14 cellular contexts compared by ENCODE assay signal in the genomic region with DNA sequence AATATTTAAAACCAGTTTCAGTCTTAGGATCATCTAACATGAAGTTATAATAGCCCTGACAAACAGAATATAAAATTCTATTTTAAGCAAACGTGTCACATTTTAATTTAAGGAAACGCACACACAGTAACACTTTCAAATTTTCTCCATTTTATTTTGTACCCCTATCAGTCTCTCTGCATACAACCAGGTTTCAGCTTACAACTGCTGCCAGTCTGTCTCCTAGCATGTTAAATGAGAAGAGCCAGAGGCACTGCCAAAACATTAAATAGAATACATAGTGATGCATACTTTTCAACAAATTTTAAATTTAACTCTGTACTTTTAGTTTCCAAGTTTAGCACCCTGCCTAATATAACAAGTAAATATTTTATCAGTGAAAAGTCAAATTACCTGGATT.
DNase-seq lines count a peak whose midpoint lies in the region; ATAC-seq and TF ChIP-seq lines count a peak whose summit lies in the region.
"Had no signal": no experiment of that assay in that cellular context is flagged by ENCODE, and none has a peak within 500 bp of the region (broad histone marks: within the 10 kb centered on the region; RNA-seq: fewer than 3 reads in every experiment).

No MANE protein-coding gene starts in this region.

- no peak for TF ChIP-seq EP300 in esophagus muscularis mucosa (IDR thresholded peaks at IDR 0.05)

- in situ Hi-C loops in G401 (cut with HindIII; ENCODE audit: low sequenced_read_pairs): no loop called here

- WGBS in esophagus muscularis mucosa: 30% methylated on average over 2 of the region's 2 CpGs

- ATAC-seq in Right ventricle myocardium inferior: peak; percentile 32
- ATAC-seq: naive thymus-derived CD8-positive, alpha-beta T cell had no signal

- peaks cover 49 to 54% (median 49%) of the 10 kb centered on the region in 4 donors for H3K4me1 ChIP-seq in esophagus muscularis mucosa
- H3K4me1 ChIP-seq in osteoblast (ENCODE audit: insufficient read depth, low read length): peaks cover 60% of the 10 kb centered on the region

- H4K20me1 ChIP-seq in osteoblast (ENCODE audit: insufficient read depth, low read length): peaks cover 23% of the 10 kb centered on the region

- peak overlapping the region; percentile 38 to 53 (median 47) for H3K4me3 ChIP-seq in esophagus muscularis mucosa
- H3K4me3 ChIP-seq in osteoblast (ENCODE audit: insufficient read depth, low read length): peak overlapping the region; percentile 52

- no peak for DNase-seq in Right ventricle myocardium inferior (ENCODE audit: missing footprints)
- no peak for DNase-seq in cardiac septum (ENCODE audit: low spot score)
- no peak for DNase-seq in esophagus muscularis mucosa (ENCODE audit: extremely low spot score)
- no peak for DNase-seq in osteoblast (ENCODE audit: insufficient read length, low spot score, missing footprints)
- no peak for DNase-seq in amygdala (lab: John Stamatoyannopoulos, UW)
- DNase-seq in G401 (ENCODE audit: low spot score): no peak
- no peak for DNase-seq in COLO829 (ENCODE audit: low spot score)
- DNase-seq in NCI-H446 (lab: John Stamatoyannopoulos, UW): no peak
- DNase-seq: activated CD4-positive, CD25-positive, alpha-beta regulatory T cell; activated T-cell treated with anti-CD3 and anti-CD28 coated beads, Interleukin-2, amount 50 U/mL, for 1 hour; DND-41; naive thymus-derived CD8-positive, alpha-beta T cell; SHP77; stimulated activated CD4-positive, alpha-beta T cell treated with anti-CD3 and anti-CD28 coated beads, Interleukin-4, amount 100 ng/mL, for 4 hours had no signal

- H3K79me2 ChIP-seq in osteoblast (ENCODE audit: insufficient read depth, low read length): peaks cover 89% of the 10 kb centered on the region

- no peak for TF ChIP-seq POLR2A in esophagus muscularis mucosa (IDR thresholded peaks at IDR 0.05; ENCODE audit: low read depth)

- TF ChIP-seq CTCF in esophagus muscularis mucosa (IDR thresholded peaks at IDR 0.05) (no peak), osteoblast (IDR thresholded peaks at IDR 0.05; ENCODE audit: extremely low read depth, low read depth, low read length) (no peak)

- H3K9me3 ChIP-seq in esophagus muscularis mucosa (no peaks in the 10 kb centered on the region), osteoblast (ENCODE audit: low read depth, low read length) (no peaks in the 10 kb centered on the region)

- peak overlapping the region; percentile 69 for H3K4me2 ChIP-seq in osteoblast (ENCODE audit: insufficient read depth, low read length)

- H3K27ac ChIP-seq in esophagus muscularis mucosa (replicated peaks in 1 of 4) (peak overlapping the region; percentile 67 to 76 (median 71)), osteoblast (ENCODE audit: low read depth, low read length) (peak overlapping the region; percentile 65)

- intact Hi-C loops in Right ventricle myocardium inferior (cut with DNase I) (loop anchor here (2.0 kb wide), 1 partner anchor 14 kb away; no protein-coding TSS in a partner anchor), cardiac septum (cut with DNase I) (no loop called here), esophagus muscularis mucosa (cut with DNase I) (no loop called here)

- H2AFZ ChIP-seq in osteoblast (ENCODE audit: low read length): no peak overlapping the region

- H3K27me3 ChIP-seq in esophagus muscularis mucosa (no peaks in the 10 kb centered on the region), osteoblast (ENCODE audit: insufficient read depth, low read length) (no peaks in the 10 kb centered on the region)

- no peaks in the 10 kb centered on the region for H3K36me3 ChIP-seq in esophagus muscularis mucosa
- H3K36me3 ChIP-seq in osteoblast (ENCODE audit: insufficient read depth, low read length): no peaks in the 10 kb centered on the region
